ENCODE assay signal across 9 cellular contexts in the genomic region with DNA sequence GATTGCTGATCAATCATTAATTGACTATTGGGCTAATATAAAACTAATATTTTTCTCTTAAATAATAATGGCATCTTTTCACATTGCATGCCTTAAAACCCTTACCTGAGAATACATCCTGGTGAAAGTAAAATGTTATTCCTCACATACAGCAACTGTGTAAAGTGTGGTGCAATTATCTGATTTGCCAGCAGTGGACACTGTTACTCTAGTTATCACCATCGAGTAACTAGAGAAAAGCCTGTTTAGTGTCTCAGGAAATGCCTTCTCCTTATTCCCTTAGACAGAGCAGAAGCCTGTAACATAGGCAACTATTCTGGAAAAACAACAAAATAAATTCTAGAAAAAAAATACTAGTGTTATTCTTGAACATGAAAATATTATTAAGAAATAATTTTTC.
DNase-seq lines count a peak whose midpoint lies in the region; ATAC-seq and TF ChIP-seq lines count a peak whose summit lies in the region.
"Had no signal": no experiment of that assay in that cellular context is flagged by ENCODE, and none has a peak within 500 bp of the region (broad histone marks: within the 10 kb centered on the region; RNA-seq: fewer than 3 reads in every experiment).

No MANE protein-coding gene starts in this region.

- in situ Hi-C loops in brain microvascular endothelial cell (cut with HindIII; ENCODE audit: low pct_ligation_motif_present, low sequenced_read_pairs), result no loop called here

- peak; percentile 65 for TF ChIP-seq CTCF in GM12865 (IDR thresholded peaks at IDR 0.05; ENCODE audit: insufficient read depth, low read depth, low read length, missing control alignments)
- TF ChIP-seq CTCF in brain microvascular endothelial cell (IDR thresholded peaks at IDR 0.05; ENCODE audit: low read depth, low read length, missing control alignments), result peak; percentile 67
- peak in 1 of 2 donors; percentile 49 for TF ChIP-seq CTCF in left lung (IDR thresholded peaks at IDR 0.05)

- H3K36me3 ChIP-seq in brain microvascular endothelial cell (replicated peaks) (no peaks in the 10 kb centered on the region), left lung (no peaks in the 10 kb centered on the region)

- H3K4me3 ChIP-seq in GM12865 (ENCODE audit: low read depth, low read length), result no peak overlapping the region
- H3K4me3 ChIP-seq in brain microvascular endothelial cell (ENCODE audit: low read depth, low read length), result no peak overlapping the region
- no peak overlapping the region for H3K4me3 ChIP-seq in left lung

- H3K4me1 ChIP-seq in left lung, result no peaks in the 10 kb centered on the region

- H3K27me3 ChIP-seq in brain microvascular endothelial cell (replicated peaks) (no peaks in the 10 kb centered on the region), left lung (no peaks in the 10 kb centered on the region)

- H3K27ac ChIP-seq in brain microvascular endothelial cell (no peak overlapping the region), left lung (no peak overlapping the region)

- intact Hi-C loops in left lung (cut with DNase I), result loop anchor here in 1 of 2 donors (5.0 kb wide), 1 partner anchor 515 kb away; no protein-coding TSS in a partner anchor

- no peaks in the 10 kb centered on the region for H3K9me3 ChIP-seq in left lung

- DNase-seq in GM12865 (ENCODE audit: low read depth) (peak; percentile 25), NCI-H187 treated with DMSO at 0.1 percent for 48 hours (lab: John Stamatoyannopoulos, UW) (peak; percentile 80), brain microvascular endothelial cell (peak; percentile 43), left lung (no peak), UCSD-AML1 (lab: John Stamatoyannopoulos, UW; ENCODE audit: unreplicated experiment) (no peak), OCI-M2 (lab: John Stamatoyannopoulos, UW; ENCODE audit: unreplicated experiment) (no peak)
- no peak for DNase-seq in stimulated activated CD4-positive, alpha-beta T cell treated with anti-CD3 and anti-CD28 coated beads, Interleukin-12 subunit alpha, Interleukin-12 subunit beta, amount 100 ng/mL, for 4 hours
- DNase-seq: naive B cell had no signal

- ATAC-seq in HG02642 (IDR thresholded peaks at IDR 0.05; ENCODE audit: poor library complexity, unreplicated experiment) (peak; percentile 53), left lung (peak; percentile 84)

Comparison
In these comparisons a context has a peak if more than half of its experiments do, and no peak if none do; other contexts are left out.
1. DNase-seq: peak in GM12865 (single experiment), NCI-H187 treated with DMSO at 0.1 percent for 48 hours (single experiment) and brain microvascular endothelial cell (single experiment); none in left lung (0 of 2), UCSD-AML1 (single experiment), stimulated activated CD4-positive, alpha-beta T cell treated with anti-CD3 and anti-CD28 coated beads, Interleukin-12 subunit alpha, Interleukin-12 subunit beta, amount 100 ng/mL, for 4 hours (single experiment) and OCI-M2 (single experiment).